ENCODE assay signal across 10 cellular contexts in genomic region chrX:11589573-11590110, GRCh38.
"Had no signal": no experiment of that assay in that cellular context is flagged by ENCODE, and none has a peak within 500 bp of the region (broad histone marks: within the 10 kb centered on the region; RNA-seq: fewer than 3 reads in every experiment).

No MANE protein-coding gene starts in this region.

- H3K9me3 ChIP-seq: pancreas, thoracic aorta had no signal

- H3K27ac ChIP-seq: neural progenitor cell, pancreas, thoracic aorta had no signal

- H3K36me3 ChIP-seq: neural progenitor cell, pancreas, thoracic aorta had no signal

- DNase-seq: activated B cell treated with CpG ODN at 0.5 μM for 24 hours; activated CD4-positive, alpha-beta T cell treated with anti-CD3 and anti-CD28 coated beads, Interleukin-2, amount 10 ng/mL, durations not matched to agents 24 days and 14 days; activated CD8-positive, alpha-beta memory T cell treated with anti-CD3 and anti-CD28 coated beads for 24 hours; erythroblast; mesendoderm; pancreas; T-helper 2 cell had no signal

- H3K4me3 Mint-ChIP-seq: activated B cell treated with CpG ODN at 0.5 μM for 24 hours; activated CD4-positive, alpha-beta T cell treated with anti-CD3 and anti-CD28 coated beads, Interleukin-2, amount 10 ng/mL, durations not matched to agents 24 days and 14 days; neural progenitor cell; stimulated activated effector memory CD8-positive, alpha-beta T cell treated with anti-CD3 and anti-CD28 coated beads, Interleukin-12 subunit alpha, Interleukin-12 subunit beta, amount 100 ng/mL, for 72 hours had no signal

- H3K36me3 Mint-ChIP-seq: neural progenitor cell; stimulated activated effector memory CD8-positive, alpha-beta T cell treated with anti-CD3 and anti-CD28 coated beads, Interleukin-12 subunit alpha, Interleukin-12 subunit beta, amount 100 ng/mL, for 72 hours had no signal

- H3K9me3 Mint-ChIP-seq: activated B cell treated with CpG ODN at 0.5 μM for 24 hours; activated CD4-positive, alpha-beta T cell treated with anti-CD3 and anti-CD28 coated beads, Interleukin-2, amount 10 ng/mL, durations not matched to agents 24 days and 14 days; stimulated activated effector memory CD8-positive, alpha-beta T cell treated with anti-CD3 and anti-CD28 coated beads, Interleukin-12 subunit alpha, Interleukin-12 subunit beta, amount 100 ng/mL, for 72 hours had no signal

- H3K4me3 ChIP-seq: neural progenitor cell, pancreas, thoracic aorta had no signal

- H3K27ac Mint-ChIP-seq: activated B cell treated with CpG ODN at 0.5 μM for 24 hours; activated CD4-positive, alpha-beta T cell treated with anti-CD3 and anti-CD28 coated beads, Interleukin-2, amount 10 ng/mL, durations not matched to agents 24 days and 14 days; neural progenitor cell; stimulated activated effector memory CD8-positive, alpha-beta T cell treated with anti-CD3 and anti-CD28 coated beads, Interleukin-12 subunit alpha, Interleukin-12 subunit beta, amount 100 ng/mL, for 72 hours had no signal

- H3K4me1 Mint-ChIP-seq: neural progenitor cell had no signal

- H3K4me1 ChIP-seq: neural progenitor cell, pancreas had no signal
